In genomic region chr14:101706509-101707284, GRCh38 we compare ENCODE assay signal across 8 cellular contexts. TPM values are rescaled to one million over a fixed set of nuclear protein-coding genes. Genes with fewer than 3 reads are reported as not detected.
A peak's percentile ranks its signal among the peaks of the same experiment; 100 is the strongest.
DNase-seq lines count a peak whose midpoint lies in the region; ATAC-seq and TF ChIP-seq lines count a peak whose summit lies in the region.

No MANE protein-coding gene starts in this region.

- peak overlapping the region; percentile 57 for H3K27ac ChIP-seq in CD4-positive, alpha-beta memory T cell (ENCODE audit: low read depth, low read length)
- H3K27ac ChIP-seq in Panc1 (ENCODE audit: low read length), result no peak overlapping the region
- peak overlapping the region; percentile 66 to 82 (median 74) for H3K27ac ChIP-seq in esophagus squamous epithelium
- H3K27ac ChIP-seq in osteoblast (ENCODE audit: low read depth, low read length), result no peak overlapping the region
- H3K27ac ChIP-seq in A673 (ENCODE audit: low read depth, low read length, poor library complexity, severe bottlenecking), result no peak overlapping the region

- ATAC-seq in Panc1 (0 out of 2 replicates have a peak, but pooled peaks have one; percentile 17), GM18502 (IDR thresholded peaks at IDR 0.05; ENCODE audit: poor library complexity, unreplicated experiment) (no peak), GM21447 (IDR thresholded peaks at IDR 0.05; ENCODE audit: unreplicated experiment) (no peak)

- DNase-seq in CD4-positive, alpha-beta memory T cell, result no peak
- DNase-seq in Panc1 (ENCODE audit: low read depth, low spot score), result no peak
- DNase-seq in esophagus squamous epithelium (lab: John Stamatoyannopoulos, UW), result no peak
- DNase-seq in osteoblast (ENCODE audit: insufficient read length, low spot score, missing footprints), result peak; percentile 52
- DNase-seq in 8988T, result no peak
- no peak for DNase-seq in A673 (ENCODE audit: low spot score)

- H3K4me3 ChIP-seq in CD4-positive, alpha-beta memory T cell (ENCODE audit: low read length in 2 of 2), result peak overlapping the region in 1 of 2 donors; percentile 38
- H3K4me3 ChIP-seq in Panc1 (ENCODE audit: low read depth in 2 of 2, low read length in 2 of 2) (no peak overlapping the region), esophagus squamous epithelium (peak overlapping the region in 2 of 4 donors; percentile 45 to 63), osteoblast (ENCODE audit: insufficient read depth, low read length) (no peak overlapping the region), A673 (ENCODE audit: low read depth, low read length, poor library complexity, severe bottlenecking) (no peak overlapping the region)

- H3K4me1 ChIP-seq in CD4-positive, alpha-beta memory T cell (ENCODE audit: insufficient read depth, low read length), result peaks cover 52% of the 10 kb centered on the region
- H3K4me1 ChIP-seq in Panc1 (ENCODE audit: control insufficient read depth, insufficient read depth, low read length) (no peaks in the 10 kb centered on the region), esophagus squamous epithelium (peaks cover 17 to 31% (median 19%) of the 10 kb centered on the region in 3 donors), osteoblast (ENCODE audit: insufficient read depth, low read length) (peaks cover 3% of the 10 kb centered on the region), A673 (ENCODE audit: insufficient read depth, low read length, poor library complexity, severe bottlenecking) (peaks cover 6% of the 10 kb centered on the region)

- 52 to 90% methylated on average over 6 to 7 of the region's 22 CpGs for WGBS in esophagus squamous epithelium, 2 donors

- H3K4me2 ChIP-seq in osteoblast (ENCODE audit: insufficient read depth, low read length), result no peak overlapping the region

- intact Hi-C loops in CD4-positive, alpha-beta memory T cell (cut with micrococcal nuclease), result loop anchor here (1.0 to 5.0 kb wide), 12 partner anchors 16 to 608 kb away; partner anchors contain the start of gene WDR20
- intact Hi-C loops in Panc1 (cut with micrococcal nuclease; ENCODE audit: unreplicated experiment), result loop anchor here (10.0 kb wide), 1 partner anchor 238 kb away; no protein-coding TSS in a partner anchor
- intact Hi-C loops in esophagus squamous epithelium (cut with DNase I), result no loop called here
- intact Hi-C loops in A673 (cut with micrococcal nuclease; ENCODE audit: unreplicated experiment), result loop anchor here (5.0 to 10.0 kb wide), 3 partner anchors 256 to 608 kb away; partner anchors contain the start of genes DYNC1H1 and ZNF839

- peaks cover 0 to 1% (median 0%) of the 10 kb centered on the region in 8 donors for H3K9me3 Mint-ChIP-seq in CD4-positive, alpha-beta memory T cell

- no peak for TF ChIP-seq POLR2A in esophagus squamous epithelium (IDR thresholded peaks at IDR 0.05)

- peak overlapping the region; percentile 59 to 94 (median 90) for H3K27ac Mint-ChIP-seq in CD4-positive, alpha-beta memory T cell

- POLR2A ChIA-PET in CD4-positive, alpha-beta memory T cell (lab: Charles Lee; ENCODE audit: partially characterized antibody), result interaction anchor here (0.7 to 5.3 kb wide), 28 partner anchors 10 to 390 kb away, joined by 3 to 103 read pairs (median 8); partner anchors contain the start of genes DYNC1H1 and PPP2R5C
- POLR2A ChIA-PET in Panc1 (lab: Charles Lee) (interaction anchor here (1.2 kb wide), 1 partner anchor 12 kb away, joined by 3 read pairs; no protein-coding TSS in a partner anchor), A673 (lab: Charles Lee; ENCODE audit: low non-redundant PET) (no interaction called here)

- no peaks in the 10 kb centered on the region for H3K27me3 ChIP-seq in CD4-positive, alpha-beta memory T cell (ENCODE audit: insufficient read depth, low read length)
- H3K27me3 ChIP-seq in Panc1 (ENCODE audit: control insufficient read depth, insufficient read depth, low read length) (no peaks in the 10 kb centered on the region; the same call in 1 of the 2 replicates), esophagus squamous epithelium (peaks cover 0 to 13% (median 0%) of the 10 kb centered on the region in 4 donors), osteoblast (ENCODE audit: insufficient read depth, low read length) (peaks cover 38% of the 10 kb centered on the region), A673 (replicated peaks; ENCODE audit: insufficient read depth, low read depth, low read length, poor library complexity) (no peaks in the 10 kb centered on the region)

- no peaks in the 10 kb centered on the region for H4K20me1 ChIP-seq in osteoblast (ENCODE audit: insufficient read depth, low read length)

- no peaks in the 10 kb centered on the region for H3K27me3 Mint-ChIP-seq in CD4-positive, alpha-beta memory T cell

- CTCF ChIA-PET in CD4-positive, alpha-beta memory T cell (lab: Charles Lee; ENCODE audit: partially characterized antibody), result interaction anchor here (0.7 to 3.7 kb wide), 41 partner anchors 8 to 392 kb away, joined by 3 to 110 read pairs (median 6); no protein-coding TSS in a partner anchor
- CTCF ChIA-PET in Panc1 (lab: Charles Lee) (interaction anchor here (0.8 kb wide), 1 partner anchor 64 kb away, joined by 3 read pairs; no protein-coding TSS in a partner anchor), A673 (lab: Charles Lee) (interaction anchor here (0.6 to 1.7 kb wide), 8 partner anchors 54 to 608 kb away, joined by 3 to 7 read pairs (median 5); no protein-coding TSS in a partner anchor)

- peaks cover 23 to 54% (median 41%) of the 10 kb centered on the region in 4 donors for H3K4me1 Mint-ChIP-seq in CD4-positive, alpha-beta memory T cell

- in situ Hi-C loops in Panc1 (cut with HindIII; ENCODE audit: low pct_unique_long_range_greater_than_20kb, low sequenced_read_pairs), result no loop called here

- no peaks in the 10 kb centered on the region for H3K36me3 ChIP-seq in CD4-positive, alpha-beta memory T cell (ENCODE audit: insufficient read depth, low read length)
- H3K36me3 ChIP-seq in Panc1 (ENCODE audit: control insufficient read depth, insufficient read depth, low read length), result no peaks in the 10 kb centered on the region
- H3K36me3 ChIP-seq in esophagus squamous epithelium, result no peaks in the 10 kb centered on the region
- no peaks in the 10 kb centered on the region for H3K36me3 ChIP-seq in osteoblast (ENCODE audit: insufficient read depth, low read length)
- no peaks in the 10 kb centered on the region for H3K36me3 ChIP-seq in A673 (ENCODE audit: insufficient read depth, low read length, poor library complexity, severe bottlenecking)

- no peak for TF ChIP-seq CTCF in Panc1 (IDR thresholded peaks at IDR 0.05)
- TF ChIP-seq CTCF in esophagus squamous epithelium (IDR thresholded peaks at IDR 0.05), result no peak
- TF ChIP-seq CTCF in osteoblast (IDR thresholded peaks at IDR 0.05; ENCODE audit: extremely low read depth, low read depth, low read length), result no peak
- TF ChIP-seq CTCF in A673 (conservative IDR thresholded peaks at IDR 0.05; ENCODE audit: low read depth, low read length), result no peak

- peak overlapping the region; percentile 65 for H2AFZ ChIP-seq in osteoblast (ENCODE audit: low read length)

- H3K36me3 Mint-ChIP-seq in CD4-positive, alpha-beta memory T cell, result no peaks in the 10 kb centered on the region

- BruUV-seq in Panc1 (replicated peaks; lab: Mats Ljungman, UMichigan) (no TSS peak), A673 (replicated peaks; lab: Mats Ljungman, UMichigan) (no TSS peak)

- no peaks in the 10 kb centered on the region for H3K9me3 ChIP-seq in CD4-positive, alpha-beta memory T cell (ENCODE audit: control insufficient read depth in 1 of 2, low read length in 2 of 2)
- H3K9me3 ChIP-seq in Panc1 (ENCODE audit: control insufficient read depth, insufficient read depth, low read depth, low read length) (no peaks in the 10 kb centered on the region), esophagus squamous epithelium (no peaks in the 10 kb centered on the region), osteoblast (ENCODE audit: low read depth, low read length) (no peaks in the 10 kb centered on the region), A673 (ENCODE audit: low read depth, low read length, poor library complexity, severe bottlenecking) (no peaks in the 10 kb centered on the region)

- peak overlapping the region in 7 of 8 donors; percentile 34 to 79 (median 75) for H3K4me3 Mint-ChIP-seq in CD4-positive, alpha-beta memory T cell

- no peaks in the 10 kb centered on the region for H3K79me2 ChIP-seq in osteoblast (ENCODE audit: insufficient read depth, low read length)

RNA-seq across cellular contexts. Expression of gene PPP2R5C, which starts 54.8 kb away (rescaled TPM):
- total RNA-seq in CD4-positive, alpha-beta memory T cell, result 100 to 1,000 TPM; 584 to 620 TPM
- polyA plus RNA-seq in CD4-positive, alpha-beta memory T cell, result 100 to 1,000 TPM; 273 to 278 TPM
- total RNA-seq in Panc1 (2021; ENCODE audit: unreplicated experiment) (80.3 TPM), esophagus squamous epithelium (10 to 100 TPM; 66.3 to 92.3 (median 83.4) TPM), osteoblast (101 and 111 TPM in 2 replicates), A673 (2021) (113 and 124 TPM in 2 replicates)
- polyA plus RNA-seq in Panc1 (2012; ENCODE audit: insufficient read length), result 35.3 TPM

Comparison
In these comparisons a context has a peak if more than half of its experiments do, and no peak if none do; other contexts are left out.
1. H3K27ac ChIP-seq: peak in CD4-positive, alpha-beta memory T cell (single experiment) and esophagus squamous epithelium (4 of 4); none in Panc1 (single experiment), osteoblast (single experiment) and A673 (single experiment).